In genomic region chr14:90061849-90062794, GRCh38 we compare ENCODE assay signal across 1 cellular context.
A peak's percentile ranks its signal among the peaks of the same experiment; 100 is the strongest.
TF ChIP-seq lines count a peak whose summit lies in the region.

Gene KCNK13 (plus strand): TSS chr14:90061994. CDS start chr14:90062206, 212 bp downstream.

TF ChIP-seq in HepG2, 621 proteins besides CTCF, POLR2A, EP300 and RAD21 (continued from another document):
- TF ChIP-seq ZNF687 (CRISPR knock-in tag; IDR thresholded peaks at IDR 0.05) (peak; percentile 64), KDM5B (CRISPR knock-in tag; IDR thresholded peaks at IDR 0.05; ENCODE audit: borderline replicate concordance) (0 out of 2 replicates have a peak, but pooled peaks have one; percentile 40), TFDP1 (CRISPR knock-in tag; IDR thresholded peaks at IDR 0.05; ENCODE audit: borderline replicate concordance) (no peak), ZNF800 (CRISPR knock-in tag; IDR thresholded peaks at IDR 0.05) (peak; percentile 96), ELK4 (CRISPR knock-in tag; IDR thresholded peaks at IDR 0.05; ENCODE audit: borderline replicate concordance) (no peak), KDM2A (CRISPR knock-in tag; IDR thresholded peaks at IDR 0.05; ENCODE audit: borderline replicate concordance, low read depth) (0 out of 2 replicates have a peak, but pooled peaks have one; percentile 16), ATRX (CRISPR knock-in tag; IDR thresholded peaks at IDR 0.05; ENCODE audit: borderline replicate concordance) (no peak), ZNF777 (CRISPR knock-in tag; IDR thresholded peaks at IDR 0.05) (peak; percentile 74; the same call in 1 of the 2 replicates), SETDB1 (CRISPR knock-in tag; IDR thresholded peaks at IDR 0.05; ENCODE audit: borderline replicate concordance) (no peak)
